12 cellular contexts compared by ENCODE assay signal in the genomic region with DNA sequence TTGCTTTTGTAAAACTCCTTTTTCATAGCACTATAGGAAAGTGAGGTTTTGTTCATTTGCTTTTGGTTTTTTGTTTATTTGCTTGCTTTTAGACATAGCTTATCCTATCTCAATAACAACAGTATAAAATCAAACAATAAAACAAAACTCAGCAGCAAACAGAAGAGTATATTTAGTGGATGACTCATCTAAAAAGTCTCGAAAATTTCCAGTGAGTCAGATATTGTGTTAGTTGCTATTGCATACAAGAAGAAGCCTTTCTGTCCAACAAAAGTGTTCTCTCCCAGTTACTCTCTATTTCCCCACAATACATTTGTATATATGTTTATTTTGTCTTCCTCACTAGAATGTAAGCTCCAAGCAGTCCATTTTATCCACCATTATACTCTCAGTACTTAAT. TPM values are rescaled to one million over a fixed set of nuclear protein-coding genes. Genes with fewer than 3 reads are reported as not detected.
A peak's percentile ranks its signal among the peaks of the same experiment; 100 is the strongest.
DNase-seq lines count a peak whose midpoint lies in the region; ATAC-seq and TF ChIP-seq lines count a peak whose summit lies in the region.
"Had no signal": no experiment of that assay in that cellular context is flagged by ENCODE, and none has a peak within 500 bp of the region (broad histone marks: within the 10 kb centered on the region; RNA-seq: fewer than 3 reads in every experiment).

No MANE protein-coding gene starts in this region.

- peak; percentile 28 for DNase-seq in GM06990 (ENCODE audit: extremely low read depth, insufficient read length)
- peak; percentile 79 for DNase-seq in LHCN-M2 (ENCODE audit: low read depth)
- DNase-seq in dermis blood vessel endothelial cell, result peak; percentile 65
- peak; percentile 35 for DNase-seq in pulmonary artery endothelial cell (ENCODE audit: low read depth, low spot score)
- no peak for DNase-seq in ecto neural progenitor cell (ENCODE audit: low spot score)
- DNase-seq in NCI-H2227 treated with DMSO at 0.1 percent for 48 hours (lab: John Stamatoyannopoulos, UW), result no peak
- no peak for DNase-seq in stimulated activated CD4-positive, alpha-beta T cell treated with anti-CD3 and anti-CD28 coated beads, Interleukin-4, amount 100 ng/mL, for 24 hours
- DNase-seq: NCI-H1930 had no signal

- no peak for ATAC-seq in HG02973 (IDR thresholded peaks at IDR 0.05; ENCODE audit: unreplicated experiment)

- no peaks in the 10 kb centered on the region for H3K36me3 ChIP-seq in GM06990 (ENCODE audit: control insufficient read depth, insufficient read depth, low read length)
- H3K36me3 ChIP-seq: suprapubic skin had no signal

- H3K27me3 ChIP-seq in GM06990 (replicated peaks; ENCODE audit: control insufficient read depth, insufficient read depth, low read length), result no peaks in the 10 kb centered on the region
- H3K27me3 ChIP-seq: suprapubic skin had no signal

- no peak overlapping the region for H3K4me3 ChIP-seq in GM06990 (replicated peaks; ENCODE audit: low read depth, low read length)
- H3K4me3 ChIP-seq: suprapubic skin had no signal

- TF ChIP-seq CTCF in GM06990 (IDR thresholded peaks at IDR 0.05; ENCODE audit: insufficient read depth, low read length, poor library complexity, severe bottlenecking), result no peak

RNA-seq across cellular contexts. Expression of gene NPNT, which starts 36.0 kb away (rescaled TPM):
- total RNA-seq in LHCN-M2 (2014; rRNA removed) (not detected in 2 replicates), dermis blood vessel endothelial cell (0.09 and 0.34 TPM in 2 replicates), pulmonary artery endothelial cell (under 0.01 and 0.11 TPM in 2 replicates)
- 0.23 TPM for polyA plus RNA-seq in LHCN-M2 (2012)
- total RNA-seq: mononuclear cell, SK-MEL-5 had no signal

Comparison
In these comparisons a context has a peak if more than half of its experiments do, and no peak if none do; other contexts are left out.
1. DNase-seq: peak in GM06990 (single experiment), LHCN-M2 (single experiment), dermis blood vessel endothelial cell (single experiment) and pulmonary artery endothelial cell (single experiment); none in ecto neural progenitor cell (single experiment), NCI-H2227 treated with DMSO at 0.1 percent for 48 hours (single experiment) and stimulated activated CD4-positive, alpha-beta T cell treated with anti-CD3 and anti-CD28 coated beads, Interleukin-4, amount 100 ng/mL, for 24 hours (single experiment).